ENCODE assay signal across 17 cellular contexts in the genomic region with DNA sequence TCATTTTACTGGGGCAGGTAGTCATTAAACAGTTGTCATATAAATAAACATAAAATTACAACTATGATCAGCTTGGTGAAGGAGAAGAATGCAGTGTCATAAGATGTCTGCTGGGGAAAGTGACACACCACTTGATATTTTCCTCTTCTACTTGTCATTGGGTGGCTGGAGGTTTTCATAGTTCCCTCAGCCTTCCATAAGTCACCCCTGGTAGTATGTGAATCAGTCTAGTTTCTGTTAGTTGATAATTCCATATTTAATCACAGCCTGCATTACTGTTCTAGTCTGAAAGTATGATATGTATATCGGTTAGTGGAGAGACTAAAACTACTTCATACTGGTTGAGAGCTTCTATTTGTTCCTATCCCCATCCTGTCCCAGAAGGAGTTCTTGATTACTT.
"Had no signal": no experiment of that assay in that cellular context is flagged by ENCODE, and none has a peak within 500 bp of the region (broad histone marks: within the 10 kb centered on the region; RNA-seq: fewer than 3 reads in every experiment).

No MANE protein-coding gene starts in this region.

- H3K4me3 ChIP-seq: coronary artery, left lung, lower lobe of right lung, pancreas, right lobe of liver, testis, tibial artery, upper lobe of left lung had no signal

- DNase-seq: effector CD4-positive, alpha-beta T cell; left lung; lower lobe of right lung; naive thymus-derived CD8-positive, alpha-beta T cell; occipital lobe; pancreas; retina; right lobe of liver; small intestine; stimulated activated CD4-positive, alpha-beta T cell treated with anti-CD3 and anti-CD28 coated beads, Interleukin-15, amount 100 ng/mL, for 24 hours; stimulated activated CD4-positive, alpha-beta T cell treated with anti-CD3 and anti-CD28 coated beads, Interleukin-2, amount 100 ng/mL, for 48 hours; stimulated activated naive CD4-positive, alpha-beta T cell; substantia nigra; testis; tibial artery; upper lobe of left lung had no signal

- H3K4me3 Mint-ChIP-seq: naive thymus-derived CD8-positive, alpha-beta T cell had no signal

- H3K27ac ChIP-seq: coronary artery, left lung, lower lobe of right lung, pancreas, right lobe of liver, testis, tibial artery, upper lobe of left lung had no signal

- H3K36me3 ChIP-seq: left lung, lower lobe of right lung, pancreas, right lobe of liver, tibial artery, upper lobe of left lung had no signal

- H3K9me3 Mint-ChIP-seq: naive thymus-derived CD8-positive, alpha-beta T cell had no signal

- H3K27ac Mint-ChIP-seq: naive thymus-derived CD8-positive, alpha-beta T cell had no signal

- ATAC-seq: left lung; lower lobe of right lung; naive thymus-derived CD8-positive, alpha-beta T cell; right lobe of liver had no signal

- H3K27me3 ChIP-seq: left lung, pancreas, right lobe of liver, testis, tibial artery, upper lobe of left lung had no signal

- H3K4me1 Mint-ChIP-seq: naive thymus-derived CD8-positive, alpha-beta T cell had no signal

- H3K4me1 ChIP-seq: left lung, lower lobe of right lung, tibial artery had no signal

- H3K9me3 ChIP-seq: left lung, lower lobe of right lung, pancreas, right lobe of liver, testis, tibial artery, upper lobe of left lung had no signal

- H3K36me3 Mint-ChIP-seq: naive thymus-derived CD8-positive, alpha-beta T cell had no signal
